In genomic region chr3:61650276-61650675, GRCh38 we compare ENCODE assay signal across 11 cellular contexts.
DNase-seq lines count a peak whose midpoint lies in the region; ATAC-seq and TF ChIP-seq lines count a peak whose summit lies in the region.
"Had no signal": no experiment of that assay in that cellular context is flagged by ENCODE, and none has a peak within 500 bp of the region (broad histone marks: within the 10 kb centered on the region; RNA-seq: fewer than 3 reads in every experiment).

No MANE protein-coding gene starts in this region.

- ATAC-seq in HG02623 (IDR thresholded peaks at IDR 0.05; ENCODE audit: unreplicated experiment): no peak

- no peaks in the 10 kb centered on the region for H3K9me3 ChIP-seq in testis

- H3K4me3 Mint-ChIP-seq in chondrocyte (ENCODE audit: unreplicated experiment): no peak overlapping the region
- H3K4me3 Mint-ChIP-seq: activated B cell treated with CpG ODN at 0.5 μM for 24 hours had no signal

- intact Hi-C loops in testis (cut with DNase I; ENCODE audit: low total_unique reads): no loop called here

- H3K27me3 ChIP-seq in testis: no peaks in the 10 kb centered on the region

- no peak overlapping the region for H3K4me3 ChIP-seq in HFF-Myc (replicated peaks; ENCODE audit: low read depth, low read length)
- H3K4me3 ChIP-seq in cardiac fibroblast (replicated peaks in 1 of 2; ENCODE audit: low read depth in 2 of 2, low read length in 2 of 2): no peak overlapping the region
- H3K4me3 ChIP-seq in testis: no peak overlapping the region

- H3K27me3 Mint-ChIP-seq in chondrocyte (ENCODE audit: low read depth): peaks cover 5% of the 10 kb centered on the region
- H3K27me3 Mint-ChIP-seq: activated B cell treated with CpG ODN at 0.5 μM for 24 hours had no signal

- no peaks in the 10 kb centered on the region for H3K4me1 ChIP-seq in testis

- DNase-seq in HFF-Myc (ENCODE audit: extremely low read depth, low read depth) (peak; percentile 75), cardiac fibroblast (ENCODE audit: low read depth in 2 of 2) (peak; percentile 83 to 89), kidney tubule cell (ENCODE audit: low spot score) (peak; percentile 60), testis (peak; percentile 68), chondrocyte (ENCODE audit: low spot score) (no peak)
- DNase-seq in activated CD8-positive, alpha-beta memory T cell treated with anti-CD3 and anti-CD28 coated beads, Interleukin-2, amount 50 U/mL, for 48 hours: no peak
- DNase-seq in activated CD4-positive, CD25-positive, alpha-beta regulatory T cell (lab: John Stamatoyannopoulos, UW): no peak
- DNase-seq: activated B cell treated with CpG ODN at 0.5 μM for 24 hours; activated effector memory CD4-positive, alpha-beta T cell treated with anti-CD3 and anti-CD28 coated beads, Interleukin-2, amount 50 U/mL, for 16 hours; SHP77 had no signal

- TF ChIP-seq CTCF in HFF-Myc (IDR thresholded peaks at IDR 0.05; ENCODE audit: low read depth, low read length, missing control alignments) (no peak), cardiac fibroblast (IDR thresholded peaks at IDR 0.05; ENCODE audit: low read depth, low read length) (no peak), testis (IDR thresholded peaks at IDR 0.05) (no peak), chondrocyte (IDR thresholded peaks at IDR 0.05) (no peak)

- H3K27ac Mint-ChIP-seq in chondrocyte (ENCODE audit: unreplicated experiment): no peak overlapping the region
- H3K27ac Mint-ChIP-seq: activated B cell treated with CpG ODN at 0.5 μM for 24 hours had no signal

- peaks cover 2% of the 10 kb centered on the region for H3K9me3 Mint-ChIP-seq in chondrocyte (ENCODE audit: low read depth)

- peaks cover 2% of the 10 kb centered on the region for H3K36me3 Mint-ChIP-seq in chondrocyte (ENCODE audit: low read depth)

- TF ChIP-seq POLR2A in testis (IDR thresholded peaks at IDR 0.05): no peak

- WGBS in testis, 2 donors: 45 to 63% methylated on average over 7 of the region's 7 CpGs

- H3K27ac ChIP-seq in testis: no peak overlapping the region

- peaks cover 3% of the 10 kb centered on the region for H3K4me1 Mint-ChIP-seq in chondrocyte (ENCODE audit: low read depth)
- H3K4me1 Mint-ChIP-seq: activated B cell treated with CpG ODN at 0.5 μM for 24 hours had no signal

- no peaks in the 10 kb centered on the region for H3K36me3 ChIP-seq in testis (ENCODE audit: low read depth, missing control alignments)

Comparison
In these comparisons a context has a peak if more than half of its experiments do, and no peak if none do; other contexts are left out.
1. DNase-seq: peak in HFF-Myc (single experiment), cardiac fibroblast (2 of 2), kidney tubule cell (single experiment) and testis (single experiment); none in activated CD8-positive, alpha-beta memory T cell treated with anti-CD3 and anti-CD28 coated beads, Interleukin-2, amount 50 U/mL, for 48 hours (single experiment), activated CD4-positive, CD25-positive, alpha-beta regulatory T cell (0 of 4) and chondrocyte (single experiment).